Comparison of ENCODE assay signal across 8 cellular contexts in the genomic region with DNA sequence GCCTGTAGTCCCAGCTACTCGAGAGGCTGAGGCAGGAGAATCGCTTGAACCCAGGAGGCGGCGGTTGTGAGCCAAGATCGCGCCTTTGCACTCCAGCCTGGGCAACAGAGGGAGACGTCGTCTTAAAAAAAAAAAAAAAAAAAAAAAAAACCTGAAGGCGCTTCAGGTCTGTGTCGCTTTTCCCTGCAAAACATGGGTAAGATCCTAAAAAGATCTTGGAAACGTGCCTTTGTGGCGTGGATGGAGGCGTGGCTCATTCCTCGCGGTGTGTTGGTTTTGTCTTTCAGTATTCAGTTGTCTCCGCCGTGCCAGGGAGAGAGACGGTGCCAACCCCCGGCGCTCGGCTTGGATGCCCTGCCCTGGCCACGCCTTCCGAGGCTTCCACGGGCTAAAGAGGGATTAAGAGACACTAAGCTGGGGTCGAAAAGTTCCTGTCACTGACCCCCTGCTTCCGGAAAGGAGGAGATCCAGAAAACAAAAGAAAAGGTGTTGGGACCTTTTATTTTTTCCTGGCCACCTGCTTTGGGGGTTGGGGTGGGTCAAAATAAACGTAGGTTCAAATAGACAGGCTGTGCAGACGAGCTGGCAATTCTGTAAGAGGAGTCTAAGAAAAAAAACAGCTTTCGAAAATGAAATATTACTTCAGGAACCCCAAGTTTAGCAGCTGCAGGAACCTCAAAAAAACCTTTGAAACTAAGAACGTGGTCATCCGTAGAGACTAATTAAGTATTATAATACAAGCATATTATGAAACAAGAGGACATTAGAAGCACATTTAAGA. TPM values are rescaled to one million over a fixed set of nuclear protein-coding genes. Genes with fewer than 3 reads are reported as not detected.
DNase-seq lines count a peak whose midpoint lies in the region; ATAC-seq and TF ChIP-seq lines count a peak whose summit lies in the region.

No MANE protein-coding gene starts in this region.

- H3K9me3 Mint-ChIP-seq in mesothelial cell of epicardium = no peaks in the 10 kb centered on the region

- H3K36me3 Mint-ChIP-seq in mesothelial cell of epicardium = no peaks in the 10 kb centered on the region

- H3K27ac ChIP-seq in ectodermal cell (ENCODE audit: insufficient read depth, low read depth, low read length, poor library complexity, severe bottlenecking) = no peak overlapping the region
- peak overlapping the region in 1 of 3 donors; percentile 81 for H3K27ac ChIP-seq in thyroid gland

- H3K36me3 ChIP-seq in ectodermal cell (ENCODE audit: control insufficient read depth, insufficient read depth, low read length) = no peaks in the 10 kb centered on the region
- H3K36me3 ChIP-seq in thyroid gland = no peaks in the 10 kb centered on the region

- peak overlapping the region; percentile 74 for H3K4me3 ChIP-seq in AG09309 (ENCODE audit: control insufficient read depth, low read depth, low read length)
- peak overlapping the region; percentile 85 for H3K4me3 ChIP-seq in WI38 (ENCODE audit: low read depth, low read length)
- peak overlapping the region; percentile 68 for H3K4me3 ChIP-seq in ectodermal cell (ENCODE audit: insufficient read depth, low read depth, low read length)
- H3K4me3 ChIP-seq in thyroid gland (replicated peaks in 1 of 3) = peak overlapping the region; percentile 0 to 89 (median 65)

- H3K9me3 ChIP-seq in ectodermal cell (ENCODE audit: control insufficient read depth, low read length) (no peaks in the 10 kb centered on the region), thyroid gland (no peaks in the 10 kb centered on the region)

- TF ChIP-seq POLR2A in thyroid gland (IDR thresholded peaks at IDR 0.05) = no peak

- TF ChIP-seq CTCF in AG09309 (IDR thresholded peaks at IDR 0.05; ENCODE audit: control insufficient read depth, insufficient read depth, low read depth, low read length, missing control alignments) (no peak), WI38 (IDR thresholded peaks at IDR 0.05; ENCODE audit: low read depth, low read length) (no peak), mesothelial cell of epicardium (IDR thresholded peaks at IDR 0.05; ENCODE audit: unreplicated experiment) (no peak), thyroid gland (IDR thresholded peaks at IDR 0.05) (no peak)

- WGBS in ectodermal cell, 2 experiments = 5% methylated on average over 29 to 31 of the region's 31 CpGs
- 4% methylated on average over 31 of the region's 31 CpGs for WGBS in thyroid gland, 2 donors

- H3K4me1 Mint-ChIP-seq in mesothelial cell of epicardium = peaks cover 19% of the 10 kb centered on the region

- H3K4me3 Mint-ChIP-seq in mesothelial cell of epicardium = peak overlapping the region; percentile 87

- H3K4me1 ChIP-seq in ectodermal cell (ENCODE audit: control insufficient read depth, insufficient read depth, low read length) (peaks cover 5% of the 10 kb centered on the region), thyroid gland (peaks cover 0 to 3% of the 10 kb centered on the region in 2 donors)

- H3K27me3 ChIP-seq in ectodermal cell (ENCODE audit: control insufficient read depth, insufficient read depth, low read length, poor library complexity, severe bottlenecking) (peaks cover 37% of the 10 kb centered on the region), thyroid gland (no peaks in the 10 kb centered on the region)

- peak overlapping the region; percentile 64 for H3K27ac Mint-ChIP-seq in mesothelial cell of epicardium

- peaks cover 25% of the 10 kb centered on the region for H3K27me3 Mint-ChIP-seq in mesothelial cell of epicardium (ENCODE audit: low read depth)

- ATAC-seq in GM19025 (IDR thresholded peaks at IDR 0.05; ENCODE audit: low read depth, unreplicated experiment) = peak; percentile 9
- no peak for ATAC-seq in HG03342 (IDR thresholded peaks at IDR 0.05; ENCODE audit: unreplicated experiment)

- DNase-seq in AG09309 (ENCODE audit: low read depth) (no peak), NCI-H128 (lab: John Stamatoyannopoulos, UW; ENCODE audit: unreplicated experiment) (peak; percentile 46), mesothelial cell of epicardium (ENCODE audit: low spot score in 2 of 2, unreplicated experiment in 2 of 2) (no peak), thyroid gland (peak; percentile 80 to 83)

- intact Hi-C loops in thyroid gland (cut with DNase I) = no loop called here

RNA-seq across cellular contexts. Expression of gene SLC35F2, which starts 1.1 kb away (rescaled TPM):
- polyA plus RNA-seq in ectodermal cell (2013, experiment 1 of 4) = 10.5 TPM
- 9.0 TPM for polyA plus RNA-seq in ectodermal cell (2013, experiment 2 of 4)
- 6.9 TPM for polyA plus RNA-seq in ectodermal cell (2013, experiment 3 of 4)
- 6.6 TPM for polyA plus RNA-seq in ectodermal cell (2013, experiment 4 of 4)
- total RNA-seq in mesothelial cell of epicardium = 11.9 to 14.5 TPM (median 12.7 TPM) in 3 replicates
- total RNA-seq in thyroid gland = 10 to 100 TPM in 1 of 4 donors, 1 to 10 TPM in 3; 8.9 to 12.9 (median 9.3) TPM

Comparison
In these comparisons a context has a peak if more than half of its experiments do, and no peak if none do; other contexts are left out.
1. DNase-seq: peak in NCI-H128 (single experiment) and thyroid gland (2 of 2); none in AG09309 (single experiment) and mesothelial cell of epicardium (0 of 2).
2. Peak in every context shown above with its lines, with median percentiles within 50 percentile points of each other: H3K4me3 ChIP-seq.